In the genomic region with DNA sequence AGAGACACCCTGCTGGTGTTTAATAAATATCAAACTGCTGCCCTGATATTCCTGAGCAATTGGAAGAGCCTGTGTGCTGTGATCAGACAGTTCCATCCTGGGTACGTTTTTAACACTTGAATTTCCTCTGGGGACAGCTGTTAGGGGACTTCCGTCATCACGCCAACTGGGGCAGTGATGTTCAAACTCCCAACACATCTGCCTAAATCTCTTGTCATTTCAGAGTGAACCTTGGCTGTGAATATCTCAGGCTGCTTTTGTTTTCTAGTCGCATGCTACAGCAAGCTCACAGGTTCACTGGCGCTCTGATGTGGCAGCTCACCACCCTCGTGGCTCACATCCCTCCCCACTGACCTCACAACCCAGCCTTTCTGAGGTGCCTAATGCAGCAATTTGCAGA, we compare ENCODE assay signal across 24 cellular contexts.
A peak's percentile ranks its signal among the peaks of the same experiment; 100 is the strongest.
DNase-seq lines count a peak whose midpoint lies in the region; ATAC-seq, FAIRE-seq and TF ChIP-seq lines count a peak whose summit lies in the region.
"Had no signal": no experiment of that assay in that cellular context is flagged by ENCODE, and none has a peak within 500 bp of the region (broad histone marks: within the 10 kb centered on the region; RNA-seq: fewer than 3 reads in every experiment).

No MANE protein-coding gene starts in this region.

- 27% methylated on average over 5 of the region's 6 CpGs for WGBS in HepG2 (ENCODE audit: low lambda C conversion rate)

- H3K4me1 ChIP-seq in SJCRH30 = peaks cover 40% of the 10 kb centered on the region
- H3K4me1 ChIP-seq in HepG2 (ENCODE audit: insufficient read depth, low read length) = no peaks in the 10 kb centered on the region
- H3K4me1 ChIP-seq: SJSA1 had no signal

- no peak overlapping the region for H2AFZ ChIP-seq in HepG2 (ENCODE audit: low read length)
- H2AFZ ChIP-seq: PC-9 had no signal

- no TSS peak for BruUV-seq in HepG2 (replicated peaks; lab: Mats Ljungman, UMichigan)

- no peaks in the 10 kb centered on the region for H4K20me1 ChIP-seq in HepG2 (ENCODE audit: insufficient read depth, low read length)
- H4K20me1 ChIP-seq: BLaER1 treated with 17β-estradiol and CSF1 and Interleukin-3, amounts not matched to agents 10 nM and 100 nM had no signal

- TF ChIP-seq RAD21 in HepG2 (CRISPR knock-in tag; IDR thresholded peaks at IDR 0.05) = no peak

- H3K27ac ChIP-seq in SJCRH30 = peak overlapping the region; percentile 82
- no peak overlapping the region for H3K27ac ChIP-seq in HepG2 (ENCODE audit: extremely low read length, insufficient read depth, low read length)
- H3K27ac ChIP-seq: BLaER1 treated with 17β-estradiol and CSF1 and Interleukin-3, amounts not matched to agents 10 nM and 100 nM; KMS-11; PC-9; SJSA1 had no signal

- no peak overlapping the region for H3K4me2 ChIP-seq in HepG2 (ENCODE audit: low read depth, low read length)
- H3K4me2 ChIP-seq: BLaER1 treated with 17β-estradiol and CSF1 and Interleukin-3, amounts not matched to agents 10 nM and 100 nM; KMS-11; PC-9 had no signal

- CTCF ChIA-PET in HepG2 (lab: Yijun Ruan, JAX; ENCODE audit: low intra/inter-chr PET ratio, low total read pairs) = no interaction called here

- DNase-seq in Ammon's horn (ENCODE audit: low spot score) (peak; percentile 48), SJCRH30 (peak; percentile 34 to 71), medulla oblongata (ENCODE audit: extremely low spot score) (peak; percentile 53), pons (ENCODE audit: low spot score) (peak; percentile 46), T-helper 2 cell (no peak), HepG2 (ENCODE audit: low spot score) (no peak)
- DNase-seq: CD4-positive, alpha-beta T cell; H9; MM.1S; NCI-H1694; NCI-H2029 treated with DMSO at 0.1 percent for 48 hours; NCI-H2171; NCI-H226; NCI-H524; NCI-H774; NK-92 treated with Interleukin-12 subunit alpha and Interleukin-12 subunit beta, amount 100 ng/mL, for 24 hours; PC-9 had no signal

- H3K4me3 ChIP-seq in SJCRH30 (no peak overlapping the region), HepG2 (replicated peaks in 1 of 3; ENCODE audit: insufficient read depth in 1 of 3, low read depth in 2 of 3, low read length in 3 of 3) (no peak overlapping the region)
- H3K4me3 ChIP-seq: BLaER1 treated with 17β-estradiol and CSF1 and Interleukin-3, amounts not matched to agents 10 nM and 100 nM; PC-9; SJSA1 had no signal

- H3K9me3 ChIP-seq in SJCRH30 (replicated peaks) = no peaks in the 10 kb centered on the region
- no peaks in the 10 kb centered on the region for H3K9me3 ChIP-seq in HepG2 (ENCODE audit: low read length)
- H3K9me3 ChIP-seq: BLaER1 treated with 17β-estradiol and CSF1 and Interleukin-3, amounts not matched to agents 10 nM and 100 nM; SJSA1 had no signal

- H3K27me3 ChIP-seq in SJCRH30 (no peaks in the 10 kb centered on the region), HepG2 (ENCODE audit: control insufficient read depth in 1 of 2, insufficient read depth in 2 of 2, low read length in 2 of 2) (no peaks in the 10 kb centered on the region)
- H3K27me3 ChIP-seq: BLaER1 treated with 17β-estradiol and CSF1 and Interleukin-3, amounts not matched to agents 10 nM and 100 nM; SJSA1 had no signal

- TF ChIP-seq POLR2A in HepG2 (IDR thresholded peaks at IDR 0.05; ENCODE audit: insufficient read depth in 1 of 2, low read depth in 2 of 2, low read length in 2 of 2) = no peak

- no peak for TF ChIP-seq CTCF in HepG2 (CRISPR knock-in tag; IDR thresholded peaks at IDR 0.05)

- in situ Hi-C loops in HepG2 (cut with HindIII; ENCODE audit: extremely low pct_ligation_motif_present, low pct_unique_long_range_greater_than_20kb) = no loop called here

- no peaks in the 10 kb centered on the region for H3K79me2 ChIP-seq in HepG2 (ENCODE audit: insufficient read depth, low read length)

- TF ChIP-seq EP300 in HepG2 (IDR thresholded peaks at IDR 0.05; ENCODE audit: low read depth in 2 of 2, low read length in 2 of 2) (no peak), HepG2 (CRISPR knock-in tag; IDR thresholded peaks at IDR 0.05; ENCODE audit: borderline replicate concordance) (no peak)

- no peak overlapping the region for H3K9ac ChIP-seq in HepG2 (ENCODE audit: insufficient read depth, low read depth, low read length)
- H3K9ac ChIP-seq: BLaER1 treated with 17β-estradiol and CSF1 and Interleukin-3, amounts not matched to agents 10 nM and 100 nM; KMS-11 had no signal

- POLR2A ChIA-PET in HepG2 (lab: Yijun Ruan, JAX) = no interaction called here

- intact Hi-C loops in HepG2 (cut with micrococcal nuclease; ENCODE audit: unreplicated experiment) = no loop called here

- H3K36me3 ChIP-seq in SJCRH30 = no peaks in the 10 kb centered on the region
- H3K36me3 ChIP-seq in HepG2 (replicated peaks in 1 of 2; ENCODE audit: control insufficient read depth in 1 of 2, insufficient read depth in 2 of 2, low read length in 2 of 2) = no peaks in the 10 kb centered on the region
- H3K36me3 ChIP-seq: BLaER1 treated with 17β-estradiol and CSF1 and Interleukin-3, amounts not matched to agents 10 nM and 100 nM; SJSA1 had no signal

- no peak for FAIRE-seq in HepG2 (lab: Jason Lieb, UNC)
- FAIRE-seq: D721Med, GM18507 had no signal

- ATAC-seq in HepG2 (no peak), GM18907 (IDR thresholded peaks at IDR 0.05; ENCODE audit: unreplicated experiment) (no peak)
- ATAC-seq: Right ventricle myocardium inferior had no signal

TF ChIP-seq in HepG2, 621 proteins besides CTCF, POLR2A, EP300 and RAD21:
- TF ChIP-seq ZFP36L1 (CRISPR knock-in tag; IDR thresholded peaks at IDR 0.05) = no peak

Comparison
In these comparisons a context has a peak if more than half of its experiments do, and no peak if none do; other contexts are left out.
1. DNase-seq: peak in Ammon's horn (single experiment), SJCRH30 (2 of 2), medulla oblongata (single experiment) and pons (single experiment); none in T-helper 2 cell (0 of 5) and HepG2 (single experiment).